Comparison of ENCODE assay signal across 8 cellular contexts in genomic region chr3:69204315-69204957, GRCh38.
DNase-seq lines count a peak whose midpoint lies in the region; ATAC-seq, FAIRE-seq and TF ChIP-seq lines count a peak whose summit lies in the region.

No MANE protein-coding gene starts in this region.

- peaks cover 21% of the 10 kb centered on the region for H3K36me3 Mint-ChIP-seq in nephron progenitor cell (ENCODE audit: low read depth)
- no peaks in the 10 kb centered on the region for H3K36me3 Mint-ChIP-seq in CD8-positive, alpha-beta T cell

- H3K4me3 Mint-ChIP-seq in nephron progenitor cell, result no peak overlapping the region
- no peak overlapping the region for H3K4me3 Mint-ChIP-seq in CD8-positive, alpha-beta T cell

- DNase-seq in NCI-H2171 treated with DMSO at 0.1 percent for 48 hours (lab: John Stamatoyannopoulos, UW) (peak; percentile 2), NCI-H2171 (lab: John Stamatoyannopoulos, UW) (no peak), nephron progenitor cell (no peak), Karpas-422 (no peak), H54 (ENCODE audit: insufficient read length, low spot score) (no peak)
- peak; percentile 50 to 67 for DNase-seq in activated CD4-positive, alpha-beta T cell treated with anti-CD3 and anti-CD28 coated beads, Interleukin-2, amount 50 U/mL, for 48 hours
- no peak for DNase-seq in CD8-positive, alpha-beta T cell

- no peak overlapping the region for H3K4me3 ChIP-seq in CD8-positive, alpha-beta T cell (ENCODE audit: low read depth, low read length)
- no peak overlapping the region for H3K4me3 ChIP-seq in Karpas-422 (ENCODE audit: low read length)

- no peak for FAIRE-seq in H54 (lab: Jason Lieb, UNC)

- no peaks in the 10 kb centered on the region for H4K20me1 ChIP-seq in Karpas-422 (ENCODE audit: insufficient read depth, low read depth, low read length)

- intact Hi-C loops in CD8-positive, alpha-beta T cell (cut with DNase I, micrococcal nuclease), result no loop called here

- peaks cover 6% of the 10 kb centered on the region for H3K27me3 Mint-ChIP-seq in nephron progenitor cell (ENCODE audit: low read depth, poor library complexity)
- no peaks in the 10 kb centered on the region for H3K27me3 Mint-ChIP-seq in CD8-positive, alpha-beta T cell (ENCODE audit: low read depth)

- no peaks in the 10 kb centered on the region for H3K27me3 ChIP-seq in CD8-positive, alpha-beta T cell (ENCODE audit: insufficient read depth, low read length)
- H3K27me3 ChIP-seq in Karpas-422 (ENCODE audit: low read length), result no peaks in the 10 kb centered on the region

- no peak overlapping the region for H3K9ac ChIP-seq in Karpas-422 (ENCODE audit: low read length)

- H3K9me3 Mint-ChIP-seq in nephron progenitor cell, result no peaks in the 10 kb centered on the region
- H3K9me3 Mint-ChIP-seq in CD8-positive, alpha-beta T cell, result no peaks in the 10 kb centered on the region

- CTCF ChIA-PET in CD8-positive, alpha-beta T cell (lab: Charles Lee), result no interaction called here

- no peak overlapping the region for H2AFZ ChIP-seq in Karpas-422 (ENCODE audit: low read length)

- TF ChIP-seq CTCF in nephron progenitor cell (IDR thresholded peaks at IDR 0.05), result no peak
- no peak for TF ChIP-seq CTCF in CD8-positive, alpha-beta T cell (IDR thresholded peaks at IDR 0.05)

- H3K4me1 Mint-ChIP-seq in nephron progenitor cell, result peaks cover 44% of the 10 kb centered on the region
- peaks cover 18% of the 10 kb centered on the region for H3K4me1 Mint-ChIP-seq in CD8-positive, alpha-beta T cell (ENCODE audit: low read depth)

- H3K4me2 ChIP-seq in Karpas-422 (ENCODE audit: low read depth, low read length, poor library complexity, severe bottlenecking), result no peak overlapping the region

- peak overlapping the region; percentile 57 for H3K27ac Mint-ChIP-seq in nephron progenitor cell
- H3K27ac Mint-ChIP-seq in CD8-positive, alpha-beta T cell, result no peak overlapping the region

- ATAC-seq in HG02885 (IDR thresholded peaks at IDR 0.05; ENCODE audit: poor library complexity, unreplicated experiment), result peak; percentile 76
- no peak for ATAC-seq in CD8-positive, alpha-beta T cell

- no peaks in the 10 kb centered on the region for H3K36me3 ChIP-seq in CD8-positive, alpha-beta T cell (ENCODE audit: insufficient read depth, low read length)
- no peaks in the 10 kb centered on the region for H3K36me3 ChIP-seq in Karpas-422 (ENCODE audit: insufficient read depth, low read length)

- no peaks in the 10 kb centered on the region for H3K79me2 ChIP-seq in Karpas-422 (ENCODE audit: low read length)

- POLR2A ChIA-PET in CD8-positive, alpha-beta T cell (lab: Charles Lee), result no interaction called here

- H3K27ac ChIP-seq in CD8-positive, alpha-beta T cell (ENCODE audit: low read depth, low read length), result no peak overlapping the region
- no peak overlapping the region for H3K27ac ChIP-seq in Karpas-422 (ENCODE audit: low read length)

- H3K4me1 ChIP-seq in CD8-positive, alpha-beta T cell (ENCODE audit: insufficient read depth, low read length), result peaks cover 8% of the 10 kb centered on the region
- H3K4me1 ChIP-seq in Karpas-422 (ENCODE audit: low read length), result no peaks in the 10 kb centered on the region

- H3K9me2 ChIP-seq in Karpas-422 (replicated peaks; ENCODE audit: insufficient read depth, low read length), result no peaks in the 10 kb centered on the region

- H3K9me3 ChIP-seq in CD8-positive, alpha-beta T cell (ENCODE audit: low read length), result no peaks in the 10 kb centered on the region
- H3K9me3 ChIP-seq in Karpas-422 (ENCODE audit: low read length), result no peaks in the 10 kb centered on the region

- TF ChIP-seq POLR2A in H54 (IDR thresholded peaks at IDR 0.05; ENCODE audit: low read depth, low read length), result no peak

Comparison
In these comparisons a context has a peak if more than half of its experiments do, and no peak if none do; other contexts are left out.
1. DNase-seq: peak in NCI-H2171 treated with DMSO at 0.1 percent for 48 hours (single experiment) and activated CD4-positive, alpha-beta T cell treated with anti-CD3 and anti-CD28 coated beads, Interleukin-2, amount 50 U/mL, for 48 hours (2 of 2); none in NCI-H2171 (single experiment), nephron progenitor cell (single experiment), CD8-positive, alpha-beta T cell (0 of 7), Karpas-422 (single experiment) and H54 (single experiment).